22 cellular contexts compared by ENCODE assay signal in the genomic region with DNA sequence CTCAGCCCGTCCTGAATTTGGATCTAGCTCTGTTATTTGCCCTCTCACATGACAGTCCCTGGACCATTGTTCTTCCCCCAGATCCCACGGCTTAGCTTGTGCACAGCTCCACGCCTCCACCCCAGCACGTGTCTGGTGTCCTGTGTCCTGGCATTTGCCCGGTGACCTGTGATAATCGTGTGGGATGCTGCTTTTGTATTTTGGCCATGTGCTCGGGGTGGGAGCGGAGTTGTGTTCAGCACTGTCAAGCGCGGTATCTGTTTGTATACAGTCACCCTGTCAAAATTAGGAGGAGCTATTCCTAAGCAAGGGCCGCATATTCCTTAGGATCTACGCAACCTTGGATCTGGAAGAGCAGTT. TPM values are rescaled to one million over a fixed set of nuclear protein-coding genes. Genes with fewer than 3 reads are reported as not detected.
DNase-seq lines count a peak whose midpoint lies in the region; ATAC-seq, FAIRE-seq and TF ChIP-seq lines count a peak whose summit lies in the region.
"Had no signal": no experiment of that assay in that cellular context is flagged by ENCODE, and none has a peak within 500 bp of the region (broad histone marks: within the 10 kb centered on the region; RNA-seq: fewer than 3 reads in every experiment).

No MANE protein-coding gene starts in this region.

- no peak for ATAC-seq in Right ventricle myocardium inferior
- ATAC-seq in heart left ventricle = no peak
- ATAC-seq: A549 had no signal

- DNase-seq in Right ventricle myocardium inferior (ENCODE audit: missing footprints) = peak; percentile 18
- no peak for DNase-seq in heart left ventricle
- DNase-seq in left kidney (ENCODE audit: low read depth, low spot score) = peak; percentile 63
- no peak for DNase-seq in erythroblast (lab: John Stamatoyannopoulos, UW)
- DNase-seq in NOMO-1 (lab: John Stamatoyannopoulos, UW; ENCODE audit: unreplicated experiment in 2 of 2) = no peak
- DNase-seq in D721Med (ENCODE audit: insufficient read length, low spot score) = no peak
- DNase-seq: AML-193; Caco-2; CD4-positive, alpha-beta T cell; DMS153; DMS79; GDM1; HCEC 1CT; HFFc6; KG1 had no signal

- H3K36me3 ChIP-seq in heart left ventricle (no peaks in the 10 kb centered on the region), HEK293 (ENCODE audit: control insufficient read depth in 2 of 2, insufficient read depth in 1 of 2, low read length in 2 of 2) (no peaks in the 10 kb centered on the region)

- POLR2A ChIA-PET in HEK293 (lab: Yijun Ruan, JAX) = no interaction called here

- CTCF ChIA-PET in HEK293 (lab: Yijun Ruan, JAX) = interaction anchor here (0.7 to 2.4 kb wide), 3 partner anchors 26 to 470 kb away, joined by 3 to 7 read pairs (median 4); no protein-coding TSS in a partner anchor

- no peak for FAIRE-seq in D721Med (lab: Jason Lieb, UNC)
- FAIRE-seq: A549, GM12892, HTR-8/SVneo had no signal

- H3K27me3 ChIP-seq in heart left ventricle = no peaks in the 10 kb centered on the region

- H3K27ac ChIP-seq in heart left ventricle (no peak overlapping the region), HEK293 (ENCODE audit: extremely low read depth, low read depth, low read length) (no peak overlapping the region)
- H3K27ac ChIP-seq: 22Rv1, A549, C4-2B had no signal

- H3K9me3 ChIP-seq in heart left ventricle = no peaks in the 10 kb centered on the region
- no peaks in the 10 kb centered on the region for H3K9me3 ChIP-seq in HEK293 (ENCODE audit: control insufficient read depth, insufficient read depth, low read depth, low read length)
- H3K9me3 ChIP-seq: A549, Caco-2 had no signal

- intact Hi-C loops in Right ventricle myocardium inferior (cut with DNase I) = no loop called here
- intact Hi-C loops in heart left ventricle (cut with DNase I) = no loop called here

- TF ChIP-seq POLR2A in heart left ventricle (IDR thresholded peaks at IDR 0.05) (no peak), erythroblast (IDR thresholded peaks at IDR 0.05; ENCODE audit: low read length) (no peak)

- H3K4me1 ChIP-seq in heart left ventricle (peaks cover 0 to 13% (median 0%) of the 10 kb centered on the region in 12 donors), HEK293 (ENCODE audit: control insufficient read depth, insufficient read depth, low read length) (no peaks in the 10 kb centered on the region)
- H3K4me1 ChIP-seq: Caco-2 had no signal

- 76 to 86% (median 81%) methylated on average over 11 to 12 of the region's 12 CpGs for WGBS in heart left ventricle, 4 donors

- H3K4me3 ChIP-seq in heart left ventricle (no peak overlapping the region), HEK293 (ENCODE audit: low read depth, low read length) (no peak overlapping the region)
- H3K4me3 ChIP-seq: A549 had no signal

- TF ChIP-seq CTCF in heart left ventricle (IDR thresholded peaks at IDR 0.05) (no peak), HEK293 (tag by site-specific recombination; IDR thresholded peaks at IDR 0.05) (no peak), D721Med (IDR thresholded peaks at IDR 0.05; ENCODE audit: insufficient read depth, missing control alignments) (no peak)

TF ChIP-seq in HEK293, 187 proteins besides CTCF, POLR2A, EP300 and RAD21:
- no peak for TF ChIP-seq ZNF670 (tag by site-specific recombination; IDR thresholded peaks at IDR 0.05; ENCODE audit: low read depth)
- TF ChIP-seq EGR2 (tag by site-specific recombination; IDR thresholded peaks at IDR 0.05; ENCODE audit: low read depth) = peak; percentile 69

RNA-seq across cellular contexts. Expression of a gene that starts 11.9 kb away (rescaled TPM):
- total RNA-seq in Right ventricle myocardium inferior = 0.57 TPM
- 1 to 10 TPM in 4 of 9 donors, under 1 TPM in 5; 0.12 to 2.8 (median 0.87) TPM for total RNA-seq in heart left ventricle
- polyA plus RNA-seq in heart left ventricle = 1 to 10 TPM in 1 of 2 donors, under 1 TPM in 1; 0.30 to 1.7 TPM
- total RNA-seq: Caco-2; CD4-positive, alpha-beta T cell; Daoy; HFFc6 had no signal

RNA-seq across cellular contexts. Expression of a gene that starts 31.9 kb away (rescaled TPM):
- 45.6 TPM for total RNA-seq in Right ventricle myocardium inferior
- total RNA-seq in heart left ventricle = 10 to 100 TPM in 8 of 9 donors, 1 to 10 TPM in 1; 5.3 to 36.5 (median 16.7) TPM
- polyA plus RNA-seq in heart left ventricle = 10 to 100 TPM; 11.4 to 71.0 TPM

Comparison
In these comparisons a context has a peak if more than half of its experiments do, and no peak if none do; other contexts are left out.
1. DNase-seq: peak in Right ventricle myocardium inferior (single experiment) and left kidney (single experiment); none in heart left ventricle (0 of 5), erythroblast (0 of 2), NOMO-1 (0 of 2) and D721Med (single experiment).